Comparison of ENCODE assay signal across 37 cellular contexts in genomic region chr2:11799826-11800225, GRCh38.
"Had no signal": no experiment of that assay in that cellular context is flagged by ENCODE, and none has a peak within 500 bp of the region (broad histone marks: within the 10 kb centered on the region; RNA-seq: fewer than 3 reads in every experiment).

No MANE protein-coding gene starts in this region.

- H3K27me3 Mint-ChIP-seq: activated B cell treated with CpG ODN at 0.5 μM for 24 hours; activated CD4-positive, alpha-beta memory T cell treated with anti-CD3 and anti-CD28 coated beads for 36 hours; activated naive CD4-positive, alpha-beta T cell treated with anti-CD3 and anti-CD28 coated beads, Interleukin-2, amount 10 ng/mL, durations not matched to agents 7 days and 5 days; activated naive CD8-positive, alpha-beta T cell; activated naive CD8-positive, alpha-beta T cell treated with anti-CD3 and anti-CD28 coated beads, Interleukin-2, amount 50 U/mL, for 24 hours; brain had no signal

- ATAC-seq: activated naive CD8-positive, alpha-beta T cell treated with anti-CD3 and anti-CD28 coated beads, Interleukin-2, amount 50 U/mL, for 24 hours; activated T-cell treated with anti-CD3 and anti-CD28 coated beads, Interleukin-2, amount 50 U/mL, for 4 hours; PC-3 had no signal

- H3K4me1 Mint-ChIP-seq: activated B cell treated with CpG ODN at 0.5 μM for 24 hours; activated naive CD4-positive, alpha-beta T cell treated with anti-CD3 and anti-CD28 coated beads, Interleukin-2, amount 10 ng/mL, durations not matched to agents 7 days and 5 days had no signal

- H3K27ac ChIP-seq: Peyer's patch, SJSA1, VCaP had no signal

- H3K4me3 ChIP-seq: Peyer's patch, SJSA1 had no signal

- DNase-seq: activated B cell treated with CpG ODN at 0.5 μM for 24 hours; activated CD4-positive, alpha-beta memory T cell treated with anti-CD3 and anti-CD28 coated beads for 36 hours; activated CD4-positive, alpha-beta T cell treated with anti-CD3 and anti-CD28 coated beads for 4 hours; activated CD4-positive, alpha-beta T cell treated with anti-CD3 and anti-CD28 coated beads, Interleukin-2, amount 50 U/mL, for 1 hour; activated CD4-positive, CD25-positive, alpha-beta regulatory T cell treated with anti-CD3 and anti-CD28 coated beads, Interleukin-2, amount 50 U/mL, for 72 hours; activated effector memory CD4-positive, alpha-beta T cell treated with Interleukin-2 at 50 U/mL for 16 hours; activated naive CD4-positive, alpha-beta T cell treated with anti-CD3 and anti-CD28 coated beads, Interleukin-2, amount 10 ng/mL, durations not matched to agents 7 days and 5 days; activated naive CD8-positive, alpha-beta T cell treated with anti-CD3 and anti-CD28 coated beads, Interleukin-2, amount 50 U/mL, for 24 hours; activated T-cell treated with anti-CD3 and anti-CD28 coated beads for 4 hours; activated T-cell treated with anti-CD3 and anti-CD28 coated beads, Interleukin-2, amount 50 U/mL, for 4 hours; caudate nucleus; cerebellar nuclear complex; KG1; MM.1S; MV-4-11; NCI-H1092; NCI-H1436 treated with DMSO at 0.1 percent for 48 hours; NCI-H187; NCI-H2029 treated with DMSO at 0.1 percent for 48 hours; NCI-H2107; NCI-H510A; NCI-H526; NCI-H748 treated with DMSO at 0.1 percent for 48 hours; NK-92 treated with Interleukin-12 subunit alpha and Interleukin-12 subunit beta, amount 100 ng/mL, for 24 hours; PC-3; Peyer's patch; RPMI8226; SHP77 treated with DMSO at 0.1 percent for 48 hours; SW 1271; T-helper 1 cell; T-helper 2 cell; T-helper 9 cell had no signal

- H3K9me3 ChIP-seq: Peyer's patch, SJSA1 had no signal

- H3K9me3 Mint-ChIP-seq: activated B cell treated with CpG ODN at 0.5 μM for 24 hours; activated CD4-positive, alpha-beta memory T cell treated with anti-CD3 and anti-CD28 coated beads for 36 hours; activated naive CD4-positive, alpha-beta T cell treated with anti-CD3 and anti-CD28 coated beads, Interleukin-2, amount 10 ng/mL, durations not matched to agents 7 days and 5 days; activated naive CD8-positive, alpha-beta T cell treated with anti-CD3 and anti-CD28 coated beads, Interleukin-2, amount 50 U/mL, for 24 hours; activated T-cell treated with anti-CD3 and anti-CD28 coated beads, Interleukin-2, amount 50 U/mL, for 4 hours; activated T-helper 1 cell treated with anti-CD3 and anti-CD28 coated beads, Interleukin-12 subunit alpha, Interleukin-12 subunit beta, Interleukin-2, Interleukin-4 antibody, amounts not matched to agents 30 ng/mL and 10 ng/mL and 1 ng/mL, durations not matched to agents 14 hours and 24 hours and 36 hours; brain had no signal

- H3K4me3 Mint-ChIP-seq: activated B cell treated with CpG ODN at 0.5 μM for 24 hours; activated CD4-positive, alpha-beta memory T cell treated with anti-CD3 and anti-CD28 coated beads for 36 hours; activated naive CD4-positive, alpha-beta T cell treated with anti-CD3 and anti-CD28 coated beads, Interleukin-2, amount 10 ng/mL, durations not matched to agents 7 days and 5 days; activated naive CD8-positive, alpha-beta T cell; activated naive CD8-positive, alpha-beta T cell treated with anti-CD3 and anti-CD28 coated beads, Interleukin-2, amount 50 U/mL, for 24 hours; activated T-cell treated with anti-CD3 and anti-CD28 coated beads, Interleukin-2, amount 50 U/mL, for 4 hours; activated T-helper 1 cell treated with anti-CD3 and anti-CD28 coated beads, Interleukin-12 subunit alpha, Interleukin-12 subunit beta, Interleukin-2, Interleukin-4 antibody, amounts not matched to agents 30 ng/mL and 10 ng/mL and 1 ng/mL, durations not matched to agents 14 hours and 24 hours and 36 hours; brain had no signal

- H3K4me1 ChIP-seq: Peyer's patch, SJSA1 had no signal

- H3K27ac Mint-ChIP-seq: activated B cell treated with CpG ODN at 0.5 μM for 24 hours; activated CD4-positive, alpha-beta memory T cell treated with anti-CD3 and anti-CD28 coated beads for 36 hours; activated naive CD4-positive, alpha-beta T cell treated with anti-CD3 and anti-CD28 coated beads, Interleukin-2, amount 10 ng/mL, durations not matched to agents 7 days and 5 days; activated naive CD8-positive, alpha-beta T cell; activated naive CD8-positive, alpha-beta T cell treated with anti-CD3 and anti-CD28 coated beads, Interleukin-2, amount 50 U/mL, for 24 hours; activated T-helper 1 cell treated with anti-CD3 and anti-CD28 coated beads, Interleukin-12 subunit alpha, Interleukin-12 subunit beta, Interleukin-2, Interleukin-4 antibody, amounts not matched to agents 30 ng/mL and 10 ng/mL and 1 ng/mL, durations not matched to agents 14 hours and 24 hours and 36 hours had no signal

- H3K27me3 ChIP-seq: Peyer's patch, SJSA1 had no signal
